In genomic region chr5:133421394-133421793, GRCh38 we compare ENCODE assay signal across 8 cellular contexts.
A peak's percentile ranks its signal among the peaks of the same experiment; 100 is the strongest.
DNase-seq lines count a peak whose midpoint lies in the region; TF ChIP-seq lines count a peak whose summit lies in the region.
"Had no signal": no experiment of that assay in that cellular context is flagged by ENCODE, and none has a peak within 500 bp of the region (broad histone marks: within the 10 kb centered on the region; RNA-seq: fewer than 3 reads in every experiment).

No MANE protein-coding gene starts in this region.

- no peaks in the 10 kb centered on the region for H3K36me3 Mint-ChIP-seq in immature natural killer cell

- peak; percentile 65 for TF ChIP-seq CTCF in GM12875 (IDR thresholded peaks at IDR 0.05; ENCODE audit: borderline replicate concordance, insufficient read depth, low read depth, low read length)

- no peak overlapping the region for H3K27ac Mint-ChIP-seq in immature natural killer cell

- in situ Hi-C loops in SK-MEL-5 (cut with HindIII; ENCODE audit: low pct_unique_long_range_greater_than_20kb, low sequenced_read_pairs) = no loop called here

- peaks cover 0 to 3% (median 0%) of the 10 kb centered on the region in 6 donors for H3K9me3 Mint-ChIP-seq in immature natural killer cell

- no peak overlapping the region for H3K4me3 Mint-ChIP-seq in immature natural killer cell

- no peak overlapping the region for H3K4me3 ChIP-seq in GM12875 (ENCODE audit: low read depth, low read length)

- DNase-seq in CD1c-positive myeloid dendritic cell (ENCODE audit: extremely low spot score) (peak; percentile 19), SK-MEL-5 (ENCODE audit: low read depth, low spot score) (peak; percentile 57), iPS-NIHi7 (ENCODE audit: extremely low spot score) (peak; percentile 83), immature natural killer cell (no peak), inferior parietal cortex (ENCODE audit: extremely low spot score) (no peak)
- no peak for DNase-seq in central memory CD4-positive, alpha-beta T cell
- DNase-seq: kidney glomerular epithelial cell had no signal

- H3K4me1 Mint-ChIP-seq in immature natural killer cell = no peaks in the 10 kb centered on the region

- H3K27me3 Mint-ChIP-seq in immature natural killer cell (ENCODE audit: low read depth in 3 of 3) = peaks cover 2 to 8% (median 8%) of the 10 kb centered on the region in 3 donors

Comparison
In these comparisons a context has a peak if more than half of its experiments do, and no peak if none do; other contexts are left out.
1. DNase-seq: peak in CD1c-positive myeloid dendritic cell (single experiment), SK-MEL-5 (single experiment) and iPS-NIHi7 (single experiment); none in immature natural killer cell (0 of 3), inferior parietal cortex (single experiment) and central memory CD4-positive, alpha-beta T cell (single experiment).